In the genomic region with DNA sequence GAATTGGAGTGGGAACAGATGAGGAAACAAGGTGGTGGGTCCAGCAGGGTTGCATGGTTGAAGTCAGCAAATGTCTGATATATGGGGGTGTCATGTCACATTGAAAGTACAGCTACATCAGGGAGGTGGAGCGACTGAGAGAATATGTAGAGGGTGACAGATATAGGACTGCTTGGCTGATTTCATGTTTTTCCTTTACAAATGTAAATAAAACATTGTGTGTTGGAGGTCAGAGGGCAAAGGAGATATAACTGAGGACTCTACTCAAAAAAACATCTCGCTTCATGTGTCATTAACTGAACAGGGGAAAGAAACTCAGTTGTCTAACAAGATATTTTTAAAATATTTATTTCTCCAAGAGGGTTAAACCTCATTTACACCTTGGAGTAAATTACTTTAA, we compare ENCODE assay signal across 22 cellular contexts.
DNase-seq lines count a peak whose midpoint lies in the region; ATAC-seq, FAIRE-seq and TF ChIP-seq lines count a peak whose summit lies in the region.
"Had no signal": no experiment of that assay in that cellular context is flagged by ENCODE, and none has a peak within 500 bp of the region (broad histone marks: within the 10 kb centered on the region; RNA-seq: fewer than 3 reads in every experiment).

No MANE protein-coding gene starts in this region.

- POLR2A ChIA-PET in HepG2 (lab: Yijun Ruan, JAX): no interaction called here

- BruUV-seq in HepG2 (replicated peaks; lab: Mats Ljungman, UMichigan): no TSS peak
- no TSS peak for BruUV-seq in mammary epithelial cell (replicated peaks; lab: Mats Ljungman, UMichigan)

- peaks cover 19% of the 10 kb centered on the region for H3K4me1 Mint-ChIP-seq in memory B cell
- H3K4me1 Mint-ChIP-seq: B cell had no signal

- H3K9me3 Mint-ChIP-seq in memory B cell: peaks cover 7% of the 10 kb centered on the region
- H3K9me3 Mint-ChIP-seq: CD4-positive, alpha-beta T cell; CD8-positive, alpha-beta T cell had no signal

- CTCF ChIA-PET in HepG2 (lab: Yijun Ruan, JAX; ENCODE audit: low intra/inter-chr PET ratio, low total read pairs) (no interaction called here), mammary epithelial cell (lab: Charles Lee; ENCODE audit: low non-redundant PET) (no interaction called here)

- H3K9ac ChIP-seq in HepG2 (ENCODE audit: insufficient read depth, low read depth, low read length) (no peak overlapping the region), mammary epithelial cell (ENCODE audit: insufficient read depth, low read length) (no peak overlapping the region)
- H3K9ac ChIP-seq: BLaER1 treated with 17β-estradiol and CSF1 and Interleukin-3, amounts not matched to agents 10 nM and 100 nM had no signal

- H3K4me3 Mint-ChIP-seq in memory B cell: no peak overlapping the region
- H3K4me3 Mint-ChIP-seq: B cell; CD4-positive, alpha-beta T cell; CD8-positive, alpha-beta T cell had no signal

- no peak; the same call in 2 of the 3 replicates for ATAC-seq in HepG2
- no peak for ATAC-seq in memory B cell (ENCODE audit: low read depth)
- ATAC-seq: A549; CD8-positive, alpha-beta T cell had no signal

- H3K27me3 Mint-ChIP-seq in memory B cell: no peaks in the 10 kb centered on the region
- H3K27me3 Mint-ChIP-seq: B cell; CD4-positive, alpha-beta T cell had no signal

- no peak for TF ChIP-seq RAD21 in HepG2 (CRISPR knock-in tag; IDR thresholded peaks at IDR 0.05)

- H4K20me1 ChIP-seq in HepG2 (ENCODE audit: insufficient read depth, low read length): no peaks in the 10 kb centered on the region
- no peaks in the 10 kb centered on the region for H4K20me1 ChIP-seq in mammary epithelial cell (ENCODE audit: insufficient read depth, low read length)
- H4K20me1 ChIP-seq: BLaER1 treated with 17β-estradiol and CSF1 and Interleukin-3, amounts not matched to agents 10 nM and 100 nM had no signal

- H3K4me2 ChIP-seq in HepG2 (ENCODE audit: low read depth, low read length) (no peak overlapping the region), mammary epithelial cell (ENCODE audit: insufficient read depth, low read depth, low read length) (no peak overlapping the region)
- H3K4me2 ChIP-seq: A549; BLaER1 treated with 17β-estradiol and CSF1 and Interleukin-3, amounts not matched to agents 10 nM and 100 nM had no signal

- H3K4me3 ChIP-seq in HepG2 (replicated peaks in 1 of 3; ENCODE audit: insufficient read depth in 1 of 3, low read depth in 2 of 3, low read length in 3 of 3) (no peak overlapping the region), mammary epithelial cell (replicated peaks in 1 of 3; ENCODE audit: insufficient read depth in 1 of 3, low read depth in 2 of 3, low read length in 3 of 3) (no peak overlapping the region)
- H3K4me3 ChIP-seq: A549; BLaER1 treated with 17β-estradiol and CSF1 and Interleukin-3, amounts not matched to agents 10 nM and 100 nM had no signal

- H3K36me3 ChIP-seq in HepG2 (replicated peaks in 1 of 2; ENCODE audit: control insufficient read depth in 1 of 2, insufficient read depth in 2 of 2, low read length in 2 of 2) (no peaks in the 10 kb centered on the region), mammary epithelial cell (ENCODE audit: insufficient read depth, low read length) (no peaks in the 10 kb centered on the region)
- H3K36me3 ChIP-seq: BLaER1 treated with 17β-estradiol and CSF1 and Interleukin-3, amounts not matched to agents 10 nM and 100 nM had no signal

- dilution Hi-C loops in mammary epithelial cell (cut with HindIII; ENCODE audit: low sequenced_read_pairs): no loop called here

- peaks cover 21% of the 10 kb centered on the region for H3K4me1 ChIP-seq in HepG2 (ENCODE audit: insufficient read depth, low read length)
- no peaks in the 10 kb centered on the region for H3K4me1 ChIP-seq in mammary epithelial cell (ENCODE audit: insufficient read depth, low read length)
- H3K4me1 ChIP-seq: A549; BLaER1 treated with 17β-estradiol and CSF1 and Interleukin-3, amounts not matched to agents 10 nM and 100 nM had no signal

- TF ChIP-seq CTCF in HepG2 (CRISPR knock-in tag; IDR thresholded peaks at IDR 0.05) (no peak), mammary epithelial cell (conservative IDR thresholded peaks at IDR 0.05 in 1 of 2, IDR thresholded peaks at IDR 0.05 in 1 of 2; ENCODE audit: extremely low read depth in 1 of 2, insufficient read depth in 1 of 2, low read depth in 1 of 2, low read length in 2 of 2) (no peak)

- DNase-seq in left kidney (ENCODE audit: low read depth, low spot score): peak; percentile 40
- no peak for DNase-seq in HepG2 (ENCODE audit: low spot score)
- no peak for DNase-seq in memory B cell (ENCODE audit: low spot score in 2 of 2)
- no peak for DNase-seq in mammary epithelial cell
- DNase-seq in OCI-M2 (lab: John Stamatoyannopoulos, UW; ENCODE audit: unreplicated experiment): no peak
- DNase-seq in GM12891 (ENCODE audit: insufficient read length, low spot score): no peak
- DNase-seq: AML-193; Caco-2; Calu3; CD4-positive, alpha-beta T cell; CD8-positive, alpha-beta T cell; DMS79 treated with DMSO at 0.1 percent for 48 hours; GF-D8 had no signal

- 88% methylated on average over 2 of the region's 2 CpGs for WGBS in HepG2 (ENCODE audit: low lambda C conversion rate)
- WGBS in mammary epithelial cell (ENCODE audit: low coverage, missing lambda C conversion rate): 70% methylated on average over 2 of the region's 2 CpGs

- H3K36me3 Mint-ChIP-seq in memory B cell: peaks cover 19% of the 10 kb centered on the region
- H3K36me3 Mint-ChIP-seq: CD8-positive, alpha-beta T cell had no signal

- intact Hi-C loops in HepG2 (cut with micrococcal nuclease; ENCODE audit: unreplicated experiment) (no loop called here), mammary epithelial cell (cut with micrococcal nuclease) (no loop called here)

- no peak for TF ChIP-seq POLR2A in HepG2 (IDR thresholded peaks at IDR 0.05; ENCODE audit: insufficient read depth in 1 of 2, low read depth in 2 of 2, low read length in 2 of 2)
- TF ChIP-seq POLR2A in GM12891 (IDR thresholded peaks at IDR 0.05; ENCODE audit: low read depth, low read length): no peak

- H3K27ac Mint-ChIP-seq in memory B cell: peak overlapping the region; percentile 51
- H3K27ac Mint-ChIP-seq: B cell; CD4-positive, alpha-beta T cell; CD8-positive, alpha-beta T cell had no signal

- no peak overlapping the region for H3K27ac ChIP-seq in HepG2 (ENCODE audit: extremely low read length, insufficient read depth, low read length)
- no peak overlapping the region for H3K27ac ChIP-seq in mammary epithelial cell (ENCODE audit: insufficient read depth, low read depth, low read length)
- H3K27ac ChIP-seq: 22Rv1; A549; BLaER1 treated with 17β-estradiol and CSF1 and Interleukin-3, amounts not matched to agents 10 nM and 100 nM; C4-2B had no signal

- FAIRE-seq in HepG2 (lab: Jason Lieb, UNC): no peak
- FAIRE-seq in GM12891 (lab: Jason Lieb, UNC): no peak
- FAIRE-seq: A549, D721Med, G401.6, GM12892, GM18507 had no signal

- no peaks in the 10 kb centered on the region for H3K27me3 ChIP-seq in HepG2 (ENCODE audit: control insufficient read depth in 1 of 2, insufficient read depth in 2 of 2, low read length in 2 of 2)
- H3K27me3 ChIP-seq in mammary epithelial cell (ENCODE audit: insufficient read depth, low read length): no peaks in the 10 kb centered on the region
- H3K27me3 ChIP-seq: BLaER1 treated with 17β-estradiol and CSF1 and Interleukin-3, amounts not matched to agents 10 nM and 100 nM had no signal

- TF ChIP-seq EP300 in HepG2 (IDR thresholded peaks at IDR 0.05; ENCODE audit: low read depth in 2 of 2, low read length in 2 of 2) (no peak), HepG2 (CRISPR knock-in tag; IDR thresholded peaks at IDR 0.05; ENCODE audit: borderline replicate concordance) (no peak)

- H3K79me2 ChIP-seq in HepG2 (ENCODE audit: insufficient read depth, low read length) (no peaks in the 10 kb centered on the region), mammary epithelial cell (ENCODE audit: insufficient read depth, low read length) (no peaks in the 10 kb centered on the region)

- H3K9me3 ChIP-seq in HepG2 (ENCODE audit: low read length) (no peaks in the 10 kb centered on the region), mammary epithelial cell (replicated peaks; ENCODE audit: insufficient read depth, low read length) (no peaks in the 10 kb centered on the region)
- H3K9me3 ChIP-seq: A549; BLaER1 treated with 17β-estradiol and CSF1 and Interleukin-3, amounts not matched to agents 10 nM and 100 nM; Caco-2 had no signal

- H2AFZ ChIP-seq in HepG2 (ENCODE audit: low read length) (no peak overlapping the region), mammary epithelial cell (ENCODE audit: low read depth, low read length) (no peak overlapping the region)

- in situ Hi-C loops in HepG2 (cut with HindIII; ENCODE audit: extremely low pct_ligation_motif_present, low pct_unique_long_range_greater_than_20kb): no loop called here
- in situ Hi-C loops in mammary epithelial cell (cut with MboI; ENCODE audit: low sequenced_read_pairs in 2 of 2): no loop called here

TF ChIP-seq in HepG2, 621 proteins besides CTCF, POLR2A, EP300 and RAD21:
- TF ChIP-seq ZNF263 (CRISPR knock-in tag; IDR thresholded peaks at IDR 0.05) (no peak), ZKSCAN8 (CRISPR knock-in tag; IDR thresholded peaks at IDR 0.05; ENCODE audit: borderline replicate concordance) (no peak), NR2F6 (IDR thresholded peaks at IDR 0.05) (peak; percentile 53; the same call in 1 of the 2 replicates), NR2F6 (CRISPR knock-in tag; IDR thresholded peaks at IDR 0.05) (no peak), HCFC1 (IDR thresholded peaks at IDR 0.05; ENCODE audit: low read depth, low read length) (no peak)

TF ChIP-seq in GM12891, 5 proteins besides CTCF, POLR2A, EP300 and RAD21:
- no peak for TF ChIP-seq PAX5 (IDR thresholded peaks at IDR 0.05; ENCODE audit: insufficient read depth, low read length, severe bottlenecking)
- no peak for TF ChIP-seq POLR2AphosphoS5 (IDR thresholded peaks at IDR 0.05; ENCODE audit: low read depth, low read length)
- no peak for TF ChIP-seq SPI1 (IDR thresholded peaks at IDR 0.05; ENCODE audit: low read depth, low read length)
- TF ChIP-seq TAF1 (IDR thresholded peaks at IDR 0.05; ENCODE audit: low read depth, low read length): no peak
- no peak for TF ChIP-seq POU2F2 (IDR thresholded peaks at IDR 0.05; ENCODE audit: low read depth, low read length)
